Comparison of ENCODE assay signal across 21 cellular contexts in genomic region chr7:151430391-151431205, GRCh38. TPM values are rescaled to one million over a fixed set of nuclear protein-coding genes. Genes with fewer than 3 reads are reported as not detected.
A peak's percentile ranks its signal among the peaks of the same experiment; 100 is the strongest.
DNase-seq lines count a peak whose midpoint lies in the region; ATAC-seq and TF ChIP-seq lines count a peak whose summit lies in the region.
"Had no signal": no experiment of that assay in that cellular context is flagged by ENCODE, and none has a peak within 500 bp of the region (broad histone marks: within the 10 kb centered on the region; RNA-seq: fewer than 3 reads in every experiment).

No MANE protein-coding gene starts in this region.

- H3F3A ChIP-seq in MM.1S (ENCODE audit: insufficient read depth, low read length), result peaks cover 16% of the 10 kb centered on the region

- H3K4ac ChIP-seq in mesenchymal stem cell (ENCODE audit: low read depth in 1 of 2, low read length in 2 of 2), result no peak overlapping the region

- no peak for DNase-seq in activated naive CD4-positive, alpha-beta T cell treated with anti-CD3 and anti-CD28 coated beads for 36 hours
- DNase-seq in activated naive CD4-positive, alpha-beta T cell treated with anti-CD3 and anti-CD28 coated beads, Interleukin-2, amount 50 U/mL, for 16 hours, result no peak
- DNase-seq in MM.1S (no peak), mesenchymal stem cell (no peak), uterus (no peak), NCI-H1105 (lab: John Stamatoyannopoulos, UW) (no peak)
- DNase-seq in activated naive CD8-positive, alpha-beta T cell treated with anti-CD3 and anti-CD28 coated beads, Interleukin-2, amount 50 U/mL, for 24 hours, result no peak
- DNase-seq: GOT3; heart left ventricle; right cardiac atrium; stimulated activated CD8-positive, alpha-beta memory T cell treated with anti-CD3 and anti-CD28 coated beads, Interleukin-4, amount 100 ng/mL, for 48 hours had no signal

- H3K36me3 Mint-ChIP-seq in activated naive CD4-positive, alpha-beta T cell treated with anti-CD3 and anti-CD28 coated beads for 36 hours (ENCODE audit: low read depth), result no peaks in the 10 kb centered on the region
- H3K36me3 Mint-ChIP-seq in activated naive CD8-positive, alpha-beta T cell treated with anti-CD3 and anti-CD28 coated beads, Interleukin-2, amount 50 U/mL, for 24 hours (ENCODE audit: low read depth), result no peaks in the 10 kb centered on the region
- H3K36me3 Mint-ChIP-seq: CD14-positive monocyte, WTC11 had no signal

- no peaks in the 10 kb centered on the region for H3K9me2 ChIP-seq in MM.1S (replicated peaks; ENCODE audit: insufficient read depth, low read length)

- H3K9ac ChIP-seq in MM.1S (ENCODE audit: low read length) (no peak overlapping the region), mesenchymal stem cell (ENCODE audit: low read length) (no peak overlapping the region)

- H3K9me3 ChIP-seq in MM.1S (replicated peaks; ENCODE audit: insufficient read depth, low read length) (no peaks in the 10 kb centered on the region), mesenchymal stem cell (ENCODE audit: control insufficient read depth, low read length) (no peaks in the 10 kb centered on the region), uterus (no peaks in the 10 kb centered on the region)
- H3K9me3 ChIP-seq: heart left ventricle, left lung, mucosa of descending colon had no signal

- H3K27me3 ChIP-seq in MM.1S (replicated peaks; ENCODE audit: insufficient read depth, low read length), result no peaks in the 10 kb centered on the region
- H3K27me3 ChIP-seq in mesenchymal stem cell (ENCODE audit: control insufficient read depth in 1 of 2, insufficient read depth in 1 of 2, low read length in 2 of 2), result peaks cover 0 to 12% of the 10 kb centered on the region in 2 experiments
- H3K27me3 ChIP-seq in uterus, result no peaks in the 10 kb centered on the region
- H3K27me3 ChIP-seq: cardiac muscle cell had no signal

- H3K4me2 ChIP-seq in MM.1S (ENCODE audit: low read depth, low read length) (peak overlapping the region; percentile 76), mesenchymal stem cell (ENCODE audit: low read length, poor library complexity, severe bottlenecking) (no peak overlapping the region)

- TF ChIP-seq CTCF in MM.1S (IDR thresholded peaks at IDR 0.05; ENCODE audit: low read length) (no peak), uterus (IDR thresholded peaks at IDR 0.05) (no peak)

- ATAC-seq in GM19328 (IDR thresholded peaks at IDR 0.05; ENCODE audit: unreplicated experiment), result no peak
- no peak for ATAC-seq in activated naive CD8-positive, alpha-beta T cell treated with anti-CD3 and anti-CD28 coated beads, Interleukin-2, amount 50 U/mL, for 24 hours
- ATAC-seq: heart left ventricle, right cardiac atrium, WTC11 had no signal

- H3K4me1 Mint-ChIP-seq in activated naive CD4-positive, alpha-beta T cell treated with anti-CD3 and anti-CD28 coated beads for 36 hours (ENCODE audit: low read depth), result peaks cover 51% of the 10 kb centered on the region
- peaks cover 43% of the 10 kb centered on the region for H3K4me1 Mint-ChIP-seq in activated naive CD8-positive, alpha-beta T cell treated with anti-CD3 and anti-CD28 coated beads, Interleukin-2, amount 50 U/mL, for 24 hours

- H3K23ac ChIP-seq in mesenchymal stem cell (ENCODE audit: low read length in 2 of 2), result no peak overlapping the region

- intact Hi-C loops in activated naive CD4-positive, alpha-beta T cell treated with anti-CD3 and anti-CD28 coated beads for 36 hours (cut with micrococcal nuclease), result no loop called here
- intact Hi-C loops in uterus (cut with DNase I; ENCODE audit: low total_unique reads), result no loop called here

- H3K36me3 ChIP-seq in MM.1S (replicated peaks; ENCODE audit: insufficient read depth, low read length) (no peaks in the 10 kb centered on the region), mesenchymal stem cell (ENCODE audit: control insufficient read depth in 1 of 2, insufficient read depth in 2 of 2, low read depth in 1 of 2, low read length in 2 of 2) (no peaks in the 10 kb centered on the region), uterus (no peaks in the 10 kb centered on the region)
- H3K36me3 ChIP-seq: cardiac muscle cell, heart left ventricle, left lung had no signal

- H4K91ac ChIP-seq in mesenchymal stem cell (ENCODE audit: low read length), result no peak overlapping the region

- H3K14ac ChIP-seq in mesenchymal stem cell (ENCODE audit: low read length in 2 of 2), result no peak overlapping the region

- H3K27ac Mint-ChIP-seq in activated naive CD4-positive, alpha-beta T cell treated with anti-CD3 and anti-CD28 coated beads for 36 hours, result peak overlapping the region; percentile 36
- no peak overlapping the region for H3K27ac Mint-ChIP-seq in activated naive CD8-positive, alpha-beta T cell treated with anti-CD3 and anti-CD28 coated beads, Interleukin-2, amount 50 U/mL, for 24 hours
- H3K27ac Mint-ChIP-seq: dendritic cell treated with granulocyte-macrophage colony-stimulating factor and Interleukin-4, amounts not matched to agents 40 ng/mL and 50 ng/mL, for 4 days had no signal

- H4K20me1 ChIP-seq in MM.1S (ENCODE audit: insufficient read depth, low read length), result no peaks in the 10 kb centered on the region

- H4K8ac ChIP-seq in mesenchymal stem cell (ENCODE audit: low read length), result no peak overlapping the region

- no peak overlapping the region for H2BK15ac ChIP-seq in mesenchymal stem cell (ENCODE audit: low read depth, poor library complexity, severe bottlenecking)

- no peak overlapping the region for H3K4me3 ChIP-seq in MM.1S (ENCODE audit: low read length)
- no peak overlapping the region for H3K4me3 ChIP-seq in mesenchymal stem cell (ENCODE audit: insufficient read depth in 1 of 2, low read depth in 1 of 2, low read length in 2 of 2)
- H3K4me3 ChIP-seq in uterus, result no peak overlapping the region
- H3K4me3 ChIP-seq: cardiac muscle cell, heart left ventricle, left lung, mucosa of descending colon, SK-N-MC had no signal

- 89% methylated on average over 14 of the region's 16 CpGs for WGBS in mesenchymal stem cell

- H3K9me3 Mint-ChIP-seq in activated naive CD4-positive, alpha-beta T cell treated with anti-CD3 and anti-CD28 coated beads for 36 hours, result no peaks in the 10 kb centered on the region
- no peaks in the 10 kb centered on the region for H3K9me3 Mint-ChIP-seq in activated naive CD8-positive, alpha-beta T cell treated with anti-CD3 and anti-CD28 coated beads, Interleukin-2, amount 50 U/mL, for 24 hours
- H3K9me3 Mint-ChIP-seq: dendritic cell treated with granulocyte-macrophage colony-stimulating factor and Interleukin-4, amounts not matched to agents 40 ng/mL and 50 ng/mL, for 4 days; WTC11 had no signal

- no peak overlapping the region for H3K18ac ChIP-seq in mesenchymal stem cell (ENCODE audit: low read depth in 1 of 2, low read length in 2 of 2)

- no peak overlapping the region for H3K4me3 Mint-ChIP-seq in activated naive CD4-positive, alpha-beta T cell treated with anti-CD3 and anti-CD28 coated beads for 36 hours
- no peak overlapping the region for H3K4me3 Mint-ChIP-seq in activated naive CD8-positive, alpha-beta T cell treated with anti-CD3 and anti-CD28 coated beads, Interleukin-2, amount 50 U/mL, for 24 hours
- H3K4me3 Mint-ChIP-seq: dendritic cell treated with granulocyte-macrophage colony-stimulating factor and Interleukin-4, amounts not matched to agents 40 ng/mL and 50 ng/mL, for 4 days; WTC11 had no signal

- no peak overlapping the region for H2BK120ac ChIP-seq in mesenchymal stem cell (ENCODE audit: low read depth, low read length)

- H2BK12ac ChIP-seq in mesenchymal stem cell (ENCODE audit: low read length in 2 of 2), result no peak overlapping the region

- H2AFZ ChIP-seq in MM.1S (ENCODE audit: low read length), result no peak overlapping the region
- no peak overlapping the region for H2AFZ ChIP-seq in mesenchymal stem cell (ENCODE audit: low read depth, low read length)

- CTCF ChIA-PET in activated naive CD4-positive, alpha-beta T cell treated with anti-CD3 and anti-CD28 coated beads for 36 hours (lab: Charles Lee), result interaction anchor here (0.9 to 2.2 kb wide), 2 partner anchors 11 to 17 kb away, joined by 3 to 9 read pairs; no protein-coding TSS in a partner anchor

- peak overlapping the region; percentile 24 for H2AK5ac ChIP-seq in mesenchymal stem cell (ENCODE audit: low read length, severe bottlenecking)

- no peak for TF ChIP-seq POLR2A in uterus (IDR thresholded peaks at IDR 0.05)

- peaks cover 18% of the 10 kb centered on the region for H3K4me1 ChIP-seq in MM.1S (ENCODE audit: low read length)
- H3K4me1 ChIP-seq in mesenchymal stem cell (ENCODE audit: control insufficient read depth, insufficient read depth, low read depth, low read length), result peaks cover 40% of the 10 kb centered on the region
- H3K4me1 ChIP-seq in uterus, result peaks cover 19 to 26% of the 10 kb centered on the region in 2 donors

- H3K27ac ChIP-seq in MM.1S (ENCODE audit: low read length) (peak overlapping the region; percentile 79; the same call in 1 of the 2 replicates), mesenchymal stem cell (ENCODE audit: low read length, poor library complexity, severe bottlenecking) (no peak overlapping the region), uterus (peak overlapping the region; percentile 87 to 88)
- H3K27ac ChIP-seq: heart left ventricle, left lung, SK-N-MC had no signal

- no peaks in the 10 kb centered on the region for H3K79me2 ChIP-seq in MM.1S (ENCODE audit: low read length)

- no peak overlapping the region for H2BK5ac ChIP-seq in mesenchymal stem cell (ENCODE audit: low read depth, low read length, poor library complexity, severe bottlenecking)

- H3K79me1 ChIP-seq in mesenchymal stem cell (replicated peaks; ENCODE audit: low read length, poor library complexity, severe bottlenecking), result no peaks in the 10 kb centered on the region

- no peaks in the 10 kb centered on the region for H3K27me3 Mint-ChIP-seq in activated naive CD4-positive, alpha-beta T cell treated with anti-CD3 and anti-CD28 coated beads for 36 hours (ENCODE audit: low read depth)
- H3K27me3 Mint-ChIP-seq in activated naive CD8-positive, alpha-beta T cell treated with anti-CD3 and anti-CD28 coated beads, Interleukin-2, amount 50 U/mL, for 24 hours, result no peaks in the 10 kb centered on the region

RNA-seq across cellular contexts. Expression of gene CRYGN, which starts 9.3 kb away (rescaled TPM):
- not detected for total RNA-seq in activated naive CD4-positive, alpha-beta T cell treated with anti-CD3 and anti-CD28 coated beads for 36 hours
- polyA plus RNA-seq in mesenchymal stem cell (2013, experiment 1 of 2), result not detected
- polyA plus RNA-seq in mesenchymal stem cell (2013, experiment 2 of 2), result not detected
- 1 to 10 TPM in 2 of 4 donors, under 1 TPM in 1, not detected in 1; 0.73 to 2.9 (median 2.4) TPM for total RNA-seq in uterus
- total RNA-seq: endothelial cell of umbilical vein, left lung had no signal
- polyA plus RNA-seq: CD14-positive monocyte, endothelial cell of umbilical vein had no signal

RNA-seq across cellular contexts. Expression of gene WDR86, which starts 20.8 kb away (rescaled TPM):
- total RNA-seq in activated naive CD4-positive, alpha-beta T cell treated with anti-CD3 and anti-CD28 coated beads for 36 hours, result not detected
- polyA plus RNA-seq in mesenchymal stem cell (2013, experiment 1 of 2), result 0.04 TPM
- 0.05 TPM for polyA plus RNA-seq in mesenchymal stem cell (2013, experiment 2 of 2)
- total RNA-seq in uterus, result 100 to 1,000 TPM in 1 of 4 donors, 10 to 100 TPM in 2, 1 to 10 TPM in 1; 3.2 to 100 (median 53.4) TPM
- total RNA-seq: endothelial cell of umbilical vein, NCI-H460 had no signal
- polyA plus RNA-seq: endothelial cell of umbilical vein, heart left ventricle had no signal

Comparison
In these comparisons a context has a peak if more than half of its experiments do, and no peak if none do; other contexts are left out.
1. RNA of gene WDR86, which starts 20.8 kb away (total RNA-seq): 3.2 to 100 TPM in uterus; not detected in activated naive CD4-positive, alpha-beta T cell treated with anti-CD3 and anti-CD28 coated beads for 36 hours; every median in the first group is over 4 times any median in the second.